In genomic region chr17:41571561-41572434, GRCh38 we compare ENCODE assay signal across 24 cellular contexts. TPM values are rescaled to one million over a fixed set of nuclear protein-coding genes. Genes with fewer than 3 reads are reported as not detected.
"Had no signal": no experiment of that assay in that cellular context is flagged by ENCODE, and none has a peak within 500 bp of the region (broad histone marks: within the 10 kb centered on the region; RNA-seq: fewer than 3 reads in every experiment).

A gene with protein sequence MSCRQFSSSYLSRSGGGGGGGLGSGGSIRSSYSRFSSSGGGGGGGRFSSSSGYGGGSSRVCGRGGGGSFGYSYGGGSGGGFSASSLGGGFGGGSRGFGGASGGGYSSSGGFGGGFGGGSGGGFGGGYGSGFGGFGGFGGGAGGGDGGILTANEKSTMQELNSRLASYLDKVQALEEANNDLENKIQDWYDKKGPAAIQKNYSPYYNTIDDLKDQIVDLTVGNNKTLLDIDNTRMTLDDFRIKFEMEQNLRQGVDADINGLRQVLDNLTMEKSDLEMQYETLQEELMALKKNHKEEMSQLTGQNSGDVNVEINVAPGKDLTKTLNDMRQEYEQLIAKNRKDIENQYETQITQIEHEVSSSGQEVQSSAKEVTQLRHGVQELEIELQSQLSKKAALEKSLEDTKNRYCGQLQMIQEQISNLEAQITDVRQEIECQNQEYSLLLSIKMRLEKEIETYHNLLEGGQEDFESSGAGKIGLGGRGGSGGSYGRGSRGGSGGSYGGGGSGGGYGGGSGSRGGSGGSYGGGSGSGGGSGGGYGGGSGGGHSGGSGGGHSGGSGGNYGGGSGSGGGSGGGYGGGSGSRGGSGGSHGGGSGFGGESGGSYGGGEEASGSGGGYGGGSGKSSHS (minus strand): TSS chr17:41572059. CDS start chr17:41571992, 67 bp downstream.

- H3K27ac Mint-ChIP-seq: memory B cell, type B pancreatic cell had no signal

- ATAC-seq: esophagus mucosa, gastrocnemius medialis, left ventricle myocardium superior, right cardiac atrium had no signal

- H3K36me3 Mint-ChIP-seq: memory B cell had no signal

- H3K9me3 Mint-ChIP-seq: neural crest cell, type B pancreatic cell had no signal

- H3K4me3 Mint-ChIP-seq: central memory CD8-positive, alpha-beta T cell; memory B cell; neural crest cell; type B pancreatic cell had no signal

- H3K4me1 Mint-ChIP-seq: neural crest cell had no signal

- H3K9me3 ChIP-seq: ascending aorta, gastrocnemius medialis, prostate gland had no signal

- DNase-seq: activated CD4-positive, alpha-beta T cell treated with anti-CD3 and anti-CD28 coated beads for 1 hour; activated CD8-positive, alpha-beta memory T cell treated with anti-CD3 and anti-CD28 coated beads for 24 hours; activated CD8-positive, alpha-beta memory T cell treated with anti-CD3 and anti-CD28 coated beads, Interleukin-2, amount 50 U/mL, for 48 hours; activated effector memory CD4-positive, alpha-beta T cell treated with Interleukin-2 at 50 U/mL for 16 hours; activated naive CD4-positive, alpha-beta T cell treated with anti-CD3 and anti-CD28 coated beads, Interleukin-2, amount 50 U/mL, for 16 hours; activated T-cell treated with anti-CD3 and anti-CD28 coated beads, Interleukin-2, amount 50 U/mL, for 48 hours; gastrocnemius medialis; head of caudate nucleus; left ventricle myocardium superior; right cardiac atrium; small intestine; stimulated activated CD4-positive, alpha-beta T cell treated with anti-CD3 and anti-CD28 coated beads, Interleukin-15, amount 100 ng/mL, for 24 hours; stimulated activated CD4-positive, alpha-beta T cell treated with anti-CD3 and anti-CD28 coated beads, Interleukin-2, amount 100 ng/mL, for 48 hours; stomach had no signal

RNA-seq across cellular contexts. Expression of the gene that starts here (rescaled TPM):
- total RNA-seq: ascending aorta; gastrocnemius medialis; kidney epithelial cell; left ventricle myocardium superior; neural crest cell; prostate gland; right cardiac atrium; stomach; T-helper 1 cell treated with Interleukin-12 subunit alpha and Interleukin-12 subunit beta and Interleukin-4 antibody, amounts not matched to agents 30 ng/mL and 1 ng/mL, for 36 hours; temporal lobe had no signal
